In the genomic region with DNA sequence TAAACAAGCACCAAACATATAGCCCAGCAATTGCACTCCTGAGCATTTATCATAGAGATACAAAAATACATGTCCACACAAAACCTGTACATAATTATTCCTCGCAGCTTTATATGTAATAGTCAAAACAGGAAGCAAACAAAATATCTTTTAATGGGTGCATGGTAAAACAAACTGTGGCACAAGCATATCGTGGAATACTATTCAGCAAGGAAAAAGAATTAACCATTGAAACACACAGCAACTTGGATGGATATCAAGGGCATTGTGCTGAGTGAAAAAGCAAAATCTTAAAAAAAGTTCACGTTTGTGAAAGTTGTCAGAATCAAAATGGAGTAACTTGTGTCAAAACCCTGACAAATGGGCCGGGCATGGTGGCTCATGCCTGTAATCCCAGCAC, we compare ENCODE assay signal across 25 cellular contexts. TPM values are rescaled to one million over a fixed set of nuclear protein-coding genes. Genes with fewer than 3 reads are reported as not detected.
DNase-seq lines count a peak whose midpoint lies in the region; ATAC-seq and TF ChIP-seq lines count a peak whose summit lies in the region.
"Had no signal": no experiment of that assay in that cellular context is flagged by ENCODE, and none has a peak within 500 bp of the region (broad histone marks: within the 10 kb centered on the region; RNA-seq: fewer than 3 reads in every experiment).

No MANE protein-coding gene starts in this region.

- no peaks in the 10 kb centered on the region for H3K9me3 Mint-ChIP-seq in stimulated activated naive CD8-positive, alpha-beta T cell treated with anti-CD3 and anti-CD28 coated beads, Interleukin-15, Interleukin-2, amounts not matched to agents 100 ng/mL and 50 ng/mL, for 24 hours
- no peaks in the 10 kb centered on the region for H3K9me3 Mint-ChIP-seq in activated naive CD8-positive, alpha-beta T cell treated with anti-CD3 and anti-CD28 coated beads, Interleukin-2, amount 50 U/mL, for 24 hours
- no peaks in the 10 kb centered on the region for H3K9me3 Mint-ChIP-seq in immature natural killer cell
- no peaks in the 10 kb centered on the region for H3K9me3 Mint-ChIP-seq in natural killer cell treated with Interleukin-12 subunit alpha and Interleukin-12 subunit beta and Interleukin-15 and Interleukin-18, amount 100 ng/mL, for 72 hours
- H3K9me3 Mint-ChIP-seq: CD14-positive monocyte; CD4-positive, alpha-beta memory T cell; CD4-positive, CD25-positive, alpha-beta regulatory T cell; CD8-positive, alpha-beta memory T cell had no signal

- peak overlapping the region; percentile 56 for H3K4me3 Mint-ChIP-seq in stimulated activated naive CD8-positive, alpha-beta T cell treated with anti-CD3 and anti-CD28 coated beads, Interleukin-15, Interleukin-2, amounts not matched to agents 100 ng/mL and 50 ng/mL, for 24 hours
- H3K4me3 Mint-ChIP-seq in activated naive CD8-positive, alpha-beta T cell treated with anti-CD3 and anti-CD28 coated beads, Interleukin-2, amount 50 U/mL, for 24 hours, result peak overlapping the region; percentile 46
- peak overlapping the region in 1 of 5 donors; percentile 51 for H3K4me3 Mint-ChIP-seq in immature natural killer cell
- peak overlapping the region; percentile 39 for H3K4me3 Mint-ChIP-seq in natural killer cell treated with Interleukin-12 subunit alpha and Interleukin-12 subunit beta and Interleukin-15 and Interleukin-18, amount 100 ng/mL, for 72 hours
- H3K4me3 Mint-ChIP-seq: CD14-positive monocyte had no signal

- intact Hi-C loops in A673 (cut with micrococcal nuclease; ENCODE audit: unreplicated experiment), result no loop called here

- H3K27ac ChIP-seq in A673 (ENCODE audit: low read depth, low read length, poor library complexity, severe bottlenecking), result no peak overlapping the region
- H3K27ac ChIP-seq: BLaER1 had no signal

- CTCF ChIA-PET in A673 (lab: Charles Lee), result no interaction called here

- BruUV-seq in A673 (replicated peaks; lab: Mats Ljungman, UMichigan), result no TSS peak

- H3K27me3 ChIP-seq in A673 (replicated peaks; ENCODE audit: insufficient read depth, low read depth, low read length, poor library complexity), result no peaks in the 10 kb centered on the region
- H3K27me3 ChIP-seq: BE2C, BLaER1 had no signal

- POLR2A ChIA-PET in A673 (lab: Charles Lee; ENCODE audit: low non-redundant PET), result no interaction called here

- no peaks in the 10 kb centered on the region for H3K36me3 ChIP-seq in A673 (ENCODE audit: insufficient read depth, low read length, poor library complexity, severe bottlenecking)
- H3K36me3 ChIP-seq: BE2C, BLaER1 had no signal

- no peak for TF ChIP-seq CTCF in A673 (conservative IDR thresholded peaks at IDR 0.05; ENCODE audit: low read depth, low read length)

- peaks cover 90% of the 10 kb centered on the region for H3K36me3 Mint-ChIP-seq in stimulated activated naive CD8-positive, alpha-beta T cell treated with anti-CD3 and anti-CD28 coated beads, Interleukin-15, Interleukin-2, amounts not matched to agents 100 ng/mL and 50 ng/mL, for 24 hours (ENCODE audit: low read depth)
- H3K36me3 Mint-ChIP-seq in activated naive CD8-positive, alpha-beta T cell treated with anti-CD3 and anti-CD28 coated beads, Interleukin-2, amount 50 U/mL, for 24 hours (ENCODE audit: low read depth), result peaks cover 83% of the 10 kb centered on the region
- no peaks in the 10 kb centered on the region for H3K36me3 Mint-ChIP-seq in immature natural killer cell
- H3K36me3 Mint-ChIP-seq in natural killer cell treated with Interleukin-12 subunit alpha and Interleukin-12 subunit beta and Interleukin-15 and Interleukin-18, amount 100 ng/mL, for 72 hours, result peaks cover 18% of the 10 kb centered on the region
- H3K36me3 Mint-ChIP-seq: CD14-positive monocyte; CD4-positive, alpha-beta memory T cell; CD4-positive, CD25-positive, alpha-beta regulatory T cell; CD8-positive, alpha-beta memory T cell had no signal

- peak overlapping the region; percentile 74 for H3K27ac Mint-ChIP-seq in stimulated activated naive CD8-positive, alpha-beta T cell treated with anti-CD3 and anti-CD28 coated beads, Interleukin-15, Interleukin-2, amounts not matched to agents 100 ng/mL and 50 ng/mL, for 24 hours
- peak overlapping the region; percentile 68 for H3K27ac Mint-ChIP-seq in activated naive CD8-positive, alpha-beta T cell treated with anti-CD3 and anti-CD28 coated beads, Interleukin-2, amount 50 U/mL, for 24 hours
- peak overlapping the region in 5 of 6 donors; percentile 13 to 76 (median 57) for H3K27ac Mint-ChIP-seq in immature natural killer cell
- peak overlapping the region; percentile 61 to 89 for H3K27ac Mint-ChIP-seq in natural killer cell treated with Interleukin-12 subunit alpha and Interleukin-12 subunit beta and Interleukin-15 and Interleukin-18, amount 100 ng/mL, for 72 hours
- H3K27ac Mint-ChIP-seq: CD14-positive monocyte had no signal

- no peak for DNase-seq in stimulated activated naive CD8-positive, alpha-beta T cell treated with anti-CD3 and anti-CD28 coated beads, Interleukin-15, Interleukin-2, amounts not matched to agents 100 U/mL and 50 U/mL, for 24 hours
- DNase-seq in activated naive CD8-positive, alpha-beta T cell treated with anti-CD3 and anti-CD28 coated beads, Interleukin-2, amount 50 U/mL, for 24 hours, result no peak
- DNase-seq in immature natural killer cell (no peak), A673 (ENCODE audit: low spot score) (no peak), AG08395 (ENCODE audit: low spot score) (no peak), nucleus accumbens (lab: John Stamatoyannopoulos, UW) (no peak)
- no peak for DNase-seq in natural killer cell treated with Interleukin-12 subunit alpha and Interleukin-12 subunit beta and Interleukin-15 and Interleukin-18, amount 100 ng/mL, for 72 hours (ENCODE audit: low spot score)
- DNase-seq: 8988T; BE2C; C1 segment of cervical spinal cord; CD4-positive, alpha-beta memory T cell; CD4-positive, CD25-positive, alpha-beta regulatory T cell; CD8-positive, alpha-beta memory T cell; COR-L47; DMS 273 treated with DMSO at 0.1 percent for 48 hours; DMS153; DMS53; DMS79; DND-41; EL; GDM1 had no signal

- no peak for ATAC-seq in stimulated activated naive CD8-positive, alpha-beta T cell treated with anti-CD3 and anti-CD28 coated beads, Interleukin-15, Interleukin-2, amounts not matched to agents 100 U/mL and 50 U/mL, for 24 hours
- ATAC-seq in activated naive CD8-positive, alpha-beta T cell treated with anti-CD3 and anti-CD28 coated beads, Interleukin-2, amount 50 U/mL, for 24 hours, result no peak
- ATAC-seq in natural killer cell treated with Interleukin-12 subunit alpha and Interleukin-12 subunit beta and Interleukin-15 and Interleukin-18, amount 100 ng/mL, for 72 hours, result no peak
- ATAC-seq: GM12878 had no signal

- no peaks in the 10 kb centered on the region for H3K27me3 Mint-ChIP-seq in stimulated activated naive CD8-positive, alpha-beta T cell treated with anti-CD3 and anti-CD28 coated beads, Interleukin-15, Interleukin-2, amounts not matched to agents 100 ng/mL and 50 ng/mL, for 24 hours
- H3K27me3 Mint-ChIP-seq in activated naive CD8-positive, alpha-beta T cell treated with anti-CD3 and anti-CD28 coated beads, Interleukin-2, amount 50 U/mL, for 24 hours, result no peaks in the 10 kb centered on the region
- H3K27me3 Mint-ChIP-seq in immature natural killer cell (ENCODE audit: low read depth in 3 of 3), result peaks cover 0 to 7% (median 7%) of the 10 kb centered on the region in 3 donors
- no peaks in the 10 kb centered on the region for H3K27me3 Mint-ChIP-seq in natural killer cell treated with Interleukin-12 subunit alpha and Interleukin-12 subunit beta and Interleukin-15 and Interleukin-18, amount 100 ng/mL, for 72 hours
- H3K27me3 Mint-ChIP-seq: CD4-positive, alpha-beta memory T cell; CD4-positive, CD25-positive, alpha-beta regulatory T cell; CD8-positive, alpha-beta memory T cell had no signal

- no peaks in the 10 kb centered on the region for H3K9me3 ChIP-seq in A673 (ENCODE audit: low read depth, low read length, poor library complexity, severe bottlenecking)
- H3K9me3 ChIP-seq: BE2C, BLaER1 had no signal

- H3K4me1 Mint-ChIP-seq in stimulated activated naive CD8-positive, alpha-beta T cell treated with anti-CD3 and anti-CD28 coated beads, Interleukin-15, Interleukin-2, amounts not matched to agents 100 ng/mL and 50 ng/mL, for 24 hours (ENCODE audit: low read depth), result peaks cover 89% of the 10 kb centered on the region
- H3K4me1 Mint-ChIP-seq in activated naive CD8-positive, alpha-beta T cell treated with anti-CD3 and anti-CD28 coated beads, Interleukin-2, amount 50 U/mL, for 24 hours, result peaks cover 88% of the 10 kb centered on the region
- H3K4me1 Mint-ChIP-seq in immature natural killer cell, result peaks cover 60 to 61% of the 10 kb centered on the region in 2 donors
- peaks cover 51 to 54% of the 10 kb centered on the region in 2 donors for H3K4me1 Mint-ChIP-seq in natural killer cell treated with Interleukin-12 subunit alpha and Interleukin-12 subunit beta and Interleukin-15 and Interleukin-18, amount 100 ng/mL, for 72 hours (ENCODE audit: low read depth in 2 of 2)

- no peak overlapping the region for H3K4me3 ChIP-seq in A673 (ENCODE audit: low read depth, low read length, poor library complexity, severe bottlenecking)
- H3K4me3 ChIP-seq: BLaER1, GM12878 had no signal

- H3K4me1 ChIP-seq in A673 (ENCODE audit: insufficient read depth, low read length, poor library complexity, severe bottlenecking), result no peaks in the 10 kb centered on the region
- H3K4me1 ChIP-seq: BE2C had no signal

RNA-seq across cellular contexts. Expression of a gene that starts 12.4 kb away (rescaled TPM):
- polyA plus RNA-seq in immature natural killer cell, result 10 to 100 TPM in 2 of 3 donors, 1 to 10 TPM in 1; 6.5 to 21.9 (median 10.9) TPM
- total RNA-seq in natural killer cell treated with Interleukin-12 subunit alpha and Interleukin-12 subunit beta and Interleukin-15 and Interleukin-18, amount 100 ng/mL, for 72 hours, result 100 to 1,000 TPM; 126 to 462 TPM
- 1.4 and 1.8 TPM in 2 replicates for total RNA-seq in A673 (2021)

RNA-seq across cellular contexts. Expression of a gene that starts 33.3 kb away (rescaled TPM):
- 100 to 1,000 TPM; 400 to 579 (median 427) TPM for polyA plus RNA-seq in immature natural killer cell
- 100 to 1,000 TPM; 417 to 446 TPM for total RNA-seq in natural killer cell treated with Interleukin-12 subunit alpha and Interleukin-12 subunit beta and Interleukin-15 and Interleukin-18, amount 100 ng/mL, for 72 hours
- 352 and 358 TPM in 2 replicates for total RNA-seq in A673 (2021)

Comparison
In these comparisons a context has a peak if more than half of its experiments do, and no peak if none do; other contexts are left out.
1. RNA of a gene that starts 12.4 kb away (total RNA-seq): 126 to 462 TPM in natural killer cell treated with Interleukin-12 subunit alpha and Interleukin-12 subunit beta and Interleukin-15 and Interleukin-18, amount 100 ng/mL, for 72 hours; 1.4 to 1.8 TPM in A673; every median in the first group is over 10 times any median in the second.
2. Peak in every context shown above with its lines, with median percentiles within 50 percentile points of each other: H3K27ac Mint-ChIP-seq.